In genomic region chr22:29481265-29482000, GRCh38 we compare ENCODE assay signal across 12 cellular contexts. TPM values are rescaled to one million over a fixed set of nuclear protein-coding genes. Genes with fewer than 3 reads are reported as not detected.
DNase-seq lines count a peak whose midpoint lies in the region; ATAC-seq, FAIRE-seq and TF ChIP-seq lines count a peak whose summit lies in the region.
"Had no signal": no experiment of that assay in that cellular context is flagged by ENCODE, and none has a peak within 500 bp of the region (broad histone marks: within the 10 kb centered on the region; RNA-seq: fewer than 3 reads in every experiment).

No MANE protein-coding gene starts in this region.

- CTCF ChIA-PET in HepG2 (lab: Yijun Ruan, JAX; ENCODE audit: low intra/inter-chr PET ratio, low total read pairs) = no interaction called here

- H3K27me3 ChIP-seq in heart right ventricle (peaks cover 19 to 69% (median 62%) of the 10 kb centered on the region in 7 donors), heart left ventricle (peaks cover 31 to 76% (median 50%) of the 10 kb centered on the region in 9 donors), HepG2 (ENCODE audit: control insufficient read depth in 1 of 2, insufficient read depth in 2 of 2, low read length in 2 of 2) (peaks cover 9 to 33% of the 10 kb centered on the region in 2 experiments; a peak in 4 of 5 replicates), upper lobe of left lung (peaks cover 4 to 35% (median 25%) of the 10 kb centered on the region in 4 donors), MM.1S (replicated peaks; ENCODE audit: insufficient read depth, low read length) (peaks cover 13% of the 10 kb centered on the region)

- 8 to 11% methylated on average over 15 of the region's 15 CpGs for WGBS in heart right ventricle, 2 donors
- 9 to 16% (median 13%) methylated on average over 15 of the region's 15 CpGs for WGBS in heart left ventricle, 4 donors
- 42% methylated on average over 15 of the region's 15 CpGs for WGBS in HepG2 (ENCODE audit: low lambda C conversion rate)
- WGBS in upper lobe of left lung, 2 donors = 15 to 17% methylated on average over 14 to 15 of the region's 15 CpGs

- no peak for TF ChIP-seq CTCF in heart right ventricle (IDR thresholded peaks at IDR 0.05)
- TF ChIP-seq CTCF in heart left ventricle (IDR thresholded peaks at IDR 0.05) = no peak
- no peak for TF ChIP-seq CTCF in HepG2 (CRISPR knock-in tag; IDR thresholded peaks at IDR 0.05)
- TF ChIP-seq CTCF in upper lobe of left lung (IDR thresholded peaks at IDR 0.05) = no peak
- TF ChIP-seq CTCF in MM.1S (IDR thresholded peaks at IDR 0.05; ENCODE audit: low read length) = no peak

- BruUV-seq in HepG2 (replicated peaks; lab: Mats Ljungman, UMichigan) = no TSS peak

- H2AFZ ChIP-seq in HepG2 (ENCODE audit: low read length) (no peak overlapping the region), MM.1S (ENCODE audit: low read length) (no peak overlapping the region)

- TF ChIP-seq EP300 in HepG2 (IDR thresholded peaks at IDR 0.05; ENCODE audit: low read depth in 2 of 2, low read length in 2 of 2) (no peak), HepG2 (CRISPR knock-in tag; IDR thresholded peaks at IDR 0.05; ENCODE audit: borderline replicate concordance) (no peak), upper lobe of left lung (IDR thresholded peaks at IDR 0.05) (no peak)

- H3K27ac ChIP-seq in heart right ventricle (no peak overlapping the region), heart left ventricle (no peak overlapping the region), HepG2 (ENCODE audit: extremely low read length, insufficient read depth, low read length) (no peak overlapping the region), upper lobe of left lung (no peak overlapping the region), MM.1S (ENCODE audit: low read length) (no peak overlapping the region)
- H3K27ac ChIP-seq: tibial artery had no signal

- POLR2A ChIA-PET in HepG2 (lab: Yijun Ruan, JAX) = no interaction called here

- no peak for FAIRE-seq in HepG2 (lab: Jason Lieb, UNC)
- FAIRE-seq: HTR-8/SVneo had no signal

- H3K4me1 ChIP-seq in heart right ventricle (peaks cover 2 to 27% (median 14%) of the 10 kb centered on the region in 9 donors), heart left ventricle (peaks cover 0 to 21% (median 9%) of the 10 kb centered on the region in 12 donors), HepG2 (ENCODE audit: insufficient read depth, low read length) (peaks cover 13% of the 10 kb centered on the region; the same call in 1 of the 2 replicates), upper lobe of left lung (peaks cover 11 to 22% (median 16%) of the 10 kb centered on the region in 4 donors), MM.1S (ENCODE audit: low read length) (no peaks in the 10 kb centered on the region)

- no peaks in the 10 kb centered on the region for H3F3A ChIP-seq in MM.1S (ENCODE audit: insufficient read depth, low read length)

- no peak for ATAC-seq in heart right ventricle
- no peak for ATAC-seq in heart left ventricle
- no peak for ATAC-seq in HepG2
- ATAC-seq in upper lobe of left lung (ENCODE audit: low FRiP score in 2 of 2) = no peak
- ATAC-seq in GM21576 (IDR thresholded peaks at IDR 0.05; ENCODE audit: unreplicated experiment) = no peak

- no peaks in the 10 kb centered on the region for H3K36me3 ChIP-seq in heart right ventricle
- H3K36me3 ChIP-seq in heart left ventricle = no peaks in the 10 kb centered on the region
- H3K36me3 ChIP-seq in HepG2 (replicated peaks in 1 of 2; ENCODE audit: control insufficient read depth in 1 of 2, insufficient read depth in 2 of 2, low read length in 2 of 2) = no peaks in the 10 kb centered on the region
- H3K36me3 ChIP-seq in upper lobe of left lung = no peaks in the 10 kb centered on the region
- no peaks in the 10 kb centered on the region for H3K36me3 ChIP-seq in MM.1S (replicated peaks; ENCODE audit: insufficient read depth, low read length)
- H3K36me3 ChIP-seq: tibial artery had no signal

- H3K79me2 ChIP-seq in HepG2 (ENCODE audit: insufficient read depth, low read length) (no peaks in the 10 kb centered on the region), MM.1S (ENCODE audit: low read length) (no peaks in the 10 kb centered on the region)

- H3K4me2 ChIP-seq in HepG2 (ENCODE audit: low read depth, low read length) (no peak overlapping the region), MM.1S (ENCODE audit: low read depth, low read length) (no peak overlapping the region)

- intact Hi-C loops in heart right ventricle (cut with DNase I) (no loop called here), heart left ventricle (cut with DNase I) (no loop called here), HepG2 (cut with micrococcal nuclease; ENCODE audit: unreplicated experiment) (no loop called here)

- in situ Hi-C loops in HepG2 (cut with HindIII; ENCODE audit: extremely low pct_ligation_motif_present, low pct_unique_long_range_greater_than_20kb) = no loop called here

- H3K4me3 ChIP-seq in heart right ventricle (peak overlapping the region in 6 of 10 donors; percentile 4 to 37 (median 23)), heart left ventricle (peak overlapping the region in 5 of 12 donors; percentile 20 to 48 (median 34)), HepG2 (replicated peaks in 1 of 3; ENCODE audit: insufficient read depth in 1 of 3, low read depth in 2 of 3, low read length in 3 of 3) (no peak overlapping the region), upper lobe of left lung (peak overlapping the region in 3 of 4 donors; percentile 11 to 39 (median 30)), MM.1S (ENCODE audit: low read length) (no peak overlapping the region)

- TF ChIP-seq POLR2A in heart left ventricle (IDR thresholded peaks at IDR 0.05) (no peak), HepG2 (IDR thresholded peaks at IDR 0.05; ENCODE audit: insufficient read depth in 1 of 2, low read depth in 2 of 2, low read length in 2 of 2) (no peak), upper lobe of left lung (IDR thresholded peaks at IDR 0.05) (no peak)

- no peak for DNase-seq in heart right ventricle
- DNase-seq in heart left ventricle = no peak
- DNase-seq in astrocyte of the hippocampus (ENCODE audit: low read depth, low spot score) = peak; percentile 13
- no peak for DNase-seq in HepG2 (ENCODE audit: low spot score)
- no peak for DNase-seq in upper lobe of left lung
- DNase-seq in NCI-H1417 (lab: John Stamatoyannopoulos, UW) = no peak
- DNase-seq in MM.1S = no peak
- DNase-seq: DMS 273 treated with DMSO at 0.1 percent for 48 hours, tibial artery had no signal

- TF ChIP-seq RAD21 in HepG2 (CRISPR knock-in tag; IDR thresholded peaks at IDR 0.05) = no peak

- H3K9ac ChIP-seq in HepG2 (ENCODE audit: insufficient read depth, low read depth, low read length) (no peak overlapping the region), MM.1S (ENCODE audit: low read length) (no peak overlapping the region)

- H3K9me2 ChIP-seq in MM.1S (replicated peaks; ENCODE audit: insufficient read depth, low read length) = no peaks in the 10 kb centered on the region

- H4K20me1 ChIP-seq in HepG2 (ENCODE audit: insufficient read depth, low read length) (peaks cover 7% of the 10 kb centered on the region; the same call in 1 of the 2 replicates), MM.1S (ENCODE audit: insufficient read depth, low read length) (no peaks in the 10 kb centered on the region)

- H3K9me3 ChIP-seq in heart right ventricle (no peaks in the 10 kb centered on the region), heart left ventricle (no peaks in the 10 kb centered on the region), HepG2 (ENCODE audit: low read length) (no peaks in the 10 kb centered on the region), upper lobe of left lung (no peaks in the 10 kb centered on the region), MM.1S (replicated peaks; ENCODE audit: insufficient read depth, low read length) (no peaks in the 10 kb centered on the region)
- H3K9me3 ChIP-seq: tibial artery had no signal

RNA-seq across cellular contexts. Expression of gene NEFH, which starts 1.4 kb away (rescaled TPM):
- total RNA-seq in heart right ventricle (under 1 TPM in 7 of 10 donors, not detected in 3; 0.12 to 0.60 (median 0.18) TPM), heart left ventricle (under 1 TPM in 8 of 9 donors, not detected in 1; 0.07 to 0.51 (median 0.14) TPM), HepG2 (2016; rRNA removed; fragmentation: Illumina TruSeq; extraction: Trizol) (not detected in 2 replicates), upper lobe of left lung (under 1 TPM in 3 of 6 donors, not detected in 3; 0.26 to 0.94 (median 0.46) TPM)
- polyA plus RNA-seq in heart right ventricle (under 1 TPM; 0.07 to 0.14 TPM), heart left ventricle (under 1 TPM; 0.08 to 0.10 TPM), HepG2 (2011; rRNA removed) (not detected in 2 replicates)
- not detected in 2 replicates for total RNA-seq in HepG2 (2016; cell fraction: cytosol; rRNA removed; fragmentation: Illumina TruSeq; extraction: Trizol; ENCODE audit: low read depth)
- not detected in 2 replicates for total RNA-seq in HepG2 (2016; cell fraction: insoluble cytoplasmic fraction; rRNA removed; fragmentation: Illumina TruSeq; extraction: Trizol)
- not detected in 2 replicates for total RNA-seq in HepG2 (2016; cell fraction: membrane; rRNA removed; fragmentation: Illumina TruSeq; extraction: Trizol)
- total RNA-seq in HepG2 (2016; cell fraction: nucleus; rRNA removed; fragmentation: Illumina TruSeq; extraction: Trizol) = not detected in 2 replicates
- not detected in 2 replicates for polyA plus RNA-seq in HepG2 (2011; cell fraction: cytosol; rRNA removed)
- polyA plus RNA-seq in HepG2 (2011; cell fraction: nucleus; rRNA removed) = not detected in 2 replicates
- polyA plus RNA-seq in HepG2 (2012) = not detected in 2 replicates
- not detected in 2 replicates for polyA plus RNA-seq in HepG2 (2016; cell fraction: cytosol; fragmentation: Illumina TruSeq; extraction: Trizol; ENCODE audit: low read depth)
- not detected in 2 replicates for polyA plus RNA-seq in HepG2 (2016; cell fraction: insoluble cytoplasmic fraction; fragmentation: Illumina TruSeq; extraction: Trizol; ENCODE audit: low read depth)
- polyA plus RNA-seq in HepG2 (2016; cell fraction: membrane; fragmentation: Illumina TruSeq; extraction: Trizol; ENCODE audit: low read depth) = not detected in 2 replicates
- not detected in 2 replicates for polyA plus RNA-seq in HepG2 (2016; cell fraction: nucleus; fragmentation: Illumina TruSeq; extraction: Trizol; ENCODE audit: insufficient read depth, low read depth)
- 0.12 TPM in 1 of 2 replicates, not detected in the other for polyA minus RNA-seq in HepG2 (2011; rRNA and poly(A)+ RNA removed; ENCODE audit: low replicate concordance)
- polyA minus RNA-seq in HepG2 (2011; cell fraction: cytosol; rRNA and poly(A)+ RNA removed) = not detected in 2 replicates
- not detected in 2 replicates for polyA minus RNA-seq in HepG2 (2011; cell fraction: nucleus; rRNA and poly(A)+ RNA removed)

RNA-seq across cellular contexts. Expression of gene RFPL1, which starts 43.0 kb away (rescaled TPM):
- not detected for total RNA-seq in heart right ventricle
- polyA plus RNA-seq in heart right ventricle = not detected
- not detected for total RNA-seq in heart left ventricle
- polyA plus RNA-seq in heart left ventricle = not detected
- not detected in 2 replicates for total RNA-seq in HepG2 (2016; rRNA removed; fragmentation: Illumina TruSeq; extraction: Trizol)
- not detected in 2 replicates for total RNA-seq in HepG2 (2016; cell fraction: cytosol; rRNA removed; fragmentation: Illumina TruSeq; extraction: Trizol; ENCODE audit: low read depth)
- total RNA-seq in HepG2 (2016; cell fraction: insoluble cytoplasmic fraction; rRNA removed; fragmentation: Illumina TruSeq; extraction: Trizol) = not detected in 2 replicates
- total RNA-seq in HepG2 (2016; cell fraction: membrane; rRNA removed; fragmentation: Illumina TruSeq; extraction: Trizol) = not detected in 2 replicates
- not detected in 2 replicates for total RNA-seq in HepG2 (2016; cell fraction: nucleus; rRNA removed; fragmentation: Illumina TruSeq; extraction: Trizol)
- polyA plus RNA-seq in HepG2 (2011; rRNA removed) = not detected in 2 replicates
- polyA plus RNA-seq in HepG2 (2011; cell fraction: cytosol; rRNA removed) = not detected in 2 replicates
- polyA plus RNA-seq in HepG2 (2011; cell fraction: nucleus; rRNA removed) = not detected in 2 replicates
- polyA plus RNA-seq in HepG2 (2012) = not detected in 2 replicates
- not detected in 2 replicates for polyA plus RNA-seq in HepG2 (2016; cell fraction: cytosol; fragmentation: Illumina TruSeq; extraction: Trizol; ENCODE audit: low read depth)
- polyA plus RNA-seq in HepG2 (2016; cell fraction: insoluble cytoplasmic fraction; fragmentation: Illumina TruSeq; extraction: Trizol; ENCODE audit: low read depth) = not detected in 2 replicates
- polyA plus RNA-seq in HepG2 (2016; cell fraction: membrane; fragmentation: Illumina TruSeq; extraction: Trizol; ENCODE audit: low read depth) = not detected in 2 replicates
- not detected in 2 replicates for polyA plus RNA-seq in HepG2 (2016; cell fraction: nucleus; fragmentation: Illumina TruSeq; extraction: Trizol; ENCODE audit: insufficient read depth, low read depth)
- polyA minus RNA-seq in HepG2 (2011; rRNA and poly(A)+ RNA removed; ENCODE audit: low replicate concordance) = not detected in 2 replicates
- polyA minus RNA-seq in HepG2 (2011; cell fraction: cytosol; rRNA and poly(A)+ RNA removed) = not detected in 2 replicates
- polyA minus RNA-seq in HepG2 (2011; cell fraction: nucleus; rRNA and poly(A)+ RNA removed) = not detected in 2 replicates
- not detected for total RNA-seq in upper lobe of left lung
- total RNA-seq: Right ventricle myocardium inferior had no signal

Comparison
In these comparisons a context has a peak if more than half of its experiments do, and no peak if none do; other contexts are left out.
1. H3K4me3 ChIP-seq: peak in heart right ventricle (6 of 10) and upper lobe of left lung (3 of 4); none in HepG2 (0 of 3) and MM.1S (single experiment).